Comparison of ENCODE assay signal across 18 cellular contexts in the genomic region with DNA sequence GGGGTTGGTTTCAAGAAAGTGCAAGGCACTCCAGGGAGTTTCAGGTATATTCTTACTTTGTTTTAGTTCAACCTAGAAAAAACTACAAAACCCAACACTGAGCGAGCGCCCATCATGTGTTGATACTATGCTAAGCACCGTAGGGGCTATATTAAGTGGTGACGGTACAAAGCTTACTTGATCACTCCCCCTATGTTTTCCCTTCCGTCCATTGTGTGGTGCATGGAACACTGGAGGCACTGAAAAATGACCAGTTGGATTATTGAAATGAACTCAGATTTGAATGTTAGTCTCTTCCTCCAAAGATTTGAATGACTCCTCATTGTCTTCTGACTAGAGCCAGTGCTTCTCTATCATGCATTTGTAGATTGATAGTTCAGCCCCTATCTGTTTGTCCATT. TPM values are rescaled to one million over a fixed set of nuclear protein-coding genes. Genes with fewer than 3 reads are reported as not detected.
A peak's percentile ranks its signal among the peaks of the same experiment; 100 is the strongest.
DNase-seq lines count a peak whose midpoint lies in the region; ATAC-seq, FAIRE-seq and TF ChIP-seq lines count a peak whose summit lies in the region.
"Had no signal": no experiment of that assay in that cellular context is flagged by ENCODE, and none has a peak within 500 bp of the region (broad histone marks: within the 10 kb centered on the region; RNA-seq: fewer than 3 reads in every experiment).

No MANE protein-coding gene starts in this region.

- H3K27ac ChIP-seq in right atrium auricular region (peak overlapping the region; percentile 91 to 93), lower lobe of right lung (peak overlapping the region; percentile 70), stomach (peak overlapping the region; percentile 48 to 88 (median 75)), kidney (ENCODE audit: low read depth in 2 of 2, low read length in 2 of 2) (no peak overlapping the region)

- H3K9ac ChIP-seq in kidney (ENCODE audit: low read length in 2 of 2): no peak overlapping the region

- TF ChIP-seq EP300 in stomach (IDR thresholded peaks at IDR 0.05): no peak

- H3K4me1 ChIP-seq in right atrium auricular region (peaks cover 0 to 38% of the 10 kb centered on the region in 2 donors), lower lobe of right lung (peaks cover 22% of the 10 kb centered on the region), stomach (peaks cover 42 to 89% (median 65%) of the 10 kb centered on the region in 4 donors), kidney (ENCODE audit: control insufficient read depth in 1 of 2, insufficient read depth in 1 of 2, low read depth in 1 of 2, low read length in 2 of 2) (no peaks in the 10 kb centered on the region)

- H3K4me3 ChIP-seq in right atrium auricular region: peak overlapping the region; percentile 39 to 48
- H3K4me3 ChIP-seq in lower lobe of right lung: no peak overlapping the region
- no peak overlapping the region for H3K4me3 ChIP-seq in stomach
- no peak overlapping the region for H3K4me3 ChIP-seq in kidney (ENCODE audit: low read length in 2 of 2)

- H3K9me3 ChIP-seq in right atrium auricular region (no peaks in the 10 kb centered on the region), lower lobe of right lung (no peaks in the 10 kb centered on the region), stomach (no peaks in the 10 kb centered on the region), kidney (ENCODE audit: control insufficient read depth in 1 of 2, low read length in 2 of 2) (no peaks in the 10 kb centered on the region)
- H3K9me3 ChIP-seq: Caco-2 had no signal

- no peak for TF ChIP-seq POLR2A in stomach (IDR thresholded peaks at IDR 0.05)

- ATAC-seq in lower lobe of right lung (no peak), GM19455 (IDR thresholded peaks at IDR 0.05; ENCODE audit: unreplicated experiment) (no peak)
- ATAC-seq: HepG2, Panc1 had no signal

- DNase-seq in right atrium auricular region (ENCODE audit: low spot score): no peak
- DNase-seq in cardiac septum (ENCODE audit: low spot score): no peak
- DNase-seq in lower lobe of right lung: no peak
- no peak for DNase-seq in stomach
- no peak for DNase-seq in stimulated activated CD4-positive, alpha-beta T cell treated with anti-CD3 and anti-CD28 coated beads, Interleukin-4, amount 100 ng/mL, for 1 hour
- no peak for DNase-seq in kidney
- DNase-seq: Caco-2, DMS53, H7, MM.1S, NCI-H1105 treated with DMSO at 0.1 percent for 48 hours, NCI-H187, NCI-H446, NCI-H774 had no signal

- intact Hi-C loops in cardiac septum (cut with DNase I): no loop called here
- intact Hi-C loops in lower lobe of right lung (cut with DNase I): no loop called here
- intact Hi-C loops in stomach (cut with DNase I; ENCODE audit: low total_unique reads): no loop called here
- intact Hi-C loops in kidney (cut with DNase I): no loop called here

- TF ChIP-seq CTCF in right atrium auricular region (IDR thresholded peaks at IDR 0.05): no peak
- TF ChIP-seq CTCF in lower lobe of right lung (IDR thresholded peaks at IDR 0.05): no peak
- no peak for TF ChIP-seq CTCF in stomach (IDR thresholded peaks at IDR 0.05)
- TF ChIP-seq CTCF in kidney (IDR thresholded peaks at IDR 0.05; ENCODE audit: borderline replicate concordance, extremely low read depth, insufficient read depth): no peak

- no peak for FAIRE-seq in kidney (lab: Jason Lieb, UNC)
- FAIRE-seq: HepG2 had no signal

- peaks cover 15% of the 10 kb centered on the region for H3K36me3 ChIP-seq in right atrium auricular region
- H3K36me3 ChIP-seq in lower lobe of right lung: no peaks in the 10 kb centered on the region
- no peaks in the 10 kb centered on the region for H3K36me3 ChIP-seq in stomach
- H3K36me3 ChIP-seq in kidney (ENCODE audit: control insufficient read depth in 1 of 2, insufficient read depth in 2 of 2, low read length in 2 of 2): no peaks in the 10 kb centered on the region

- WGBS in stomach, 5 donors: 80 to 93% (median 86%) methylated on average over 5 of the region's 5 CpGs

- H3K27me3 ChIP-seq in right atrium auricular region (no peaks in the 10 kb centered on the region), lower lobe of right lung (ENCODE audit: low read depth) (no peaks in the 10 kb centered on the region), stomach (no peaks in the 10 kb centered on the region)

RNA-seq across cellular contexts. Expression of a gene that starts 6.6 kb away (rescaled TPM):
- total RNA-seq in right atrium auricular region (100 to 1,000 TPM; 305 to 491 TPM), cardiac septum (658 TPM), lower lobe of right lung (41.3 TPM), stomach (10 to 100 TPM in 4 of 5 donors, not detected in 1; 15.2 to 59.8 (median 33.2) TPM), kidney (3.3 TPM)
- polyA plus RNA-seq in stomach (10 to 100 TPM in 2 of 3 donors, 1 to 10 TPM in 1; 9.4 to 31.3 (median 13.5) TPM), kidney (ENCODE audit: insufficient read depth, low read depth, low replicate concordance) (6.1 TPM)
- total RNA-seq: A673, HepG2 had no signal
- polyA plus RNA-seq: HepG2 had no signal

Comparison
In these comparisons a context has a peak if more than half of its experiments do, and no peak if none do; other contexts are left out.
1. H3K27ac ChIP-seq: peak in right atrium auricular region (2 of 2), lower lobe of right lung (single experiment) and stomach (5 of 5); none in kidney (0 of 2).
2. H3K4me3 ChIP-seq: peak in right atrium auricular region (2 of 2); none in lower lobe of right lung (single experiment), stomach (0 of 4) and kidney (0 of 2).